Comparison of ENCODE assay signal across 20 cellular contexts in the genomic region with DNA sequence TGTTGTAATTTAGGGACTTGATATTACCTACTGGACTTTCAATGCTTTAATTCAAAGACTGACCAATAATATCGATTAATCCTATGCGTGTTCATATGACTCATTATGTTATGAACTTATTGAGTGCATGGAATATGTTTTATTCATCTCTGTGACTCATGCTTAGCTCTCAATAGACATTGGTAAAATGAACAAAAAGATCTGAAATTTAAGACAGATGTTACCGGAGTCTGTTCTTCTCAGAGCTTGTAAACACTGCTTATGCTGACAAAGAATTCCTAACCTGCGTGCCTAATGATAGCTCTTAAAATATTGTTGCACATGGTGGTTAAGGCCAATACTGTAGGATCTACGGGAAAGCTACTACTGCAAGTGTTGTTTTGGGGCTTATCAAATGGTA.
DNase-seq lines count a peak whose midpoint lies in the region; ATAC-seq and TF ChIP-seq lines count a peak whose summit lies in the region.
"Had no signal": no experiment of that assay in that cellular context is flagged by ENCODE, and none has a peak within 500 bp of the region (broad histone marks: within the 10 kb centered on the region; RNA-seq: fewer than 3 reads in every experiment).

No MANE protein-coding gene starts in this region.

- DNase-seq in AG09309 (ENCODE audit: low read depth) (peak; percentile 57), HCEC 1CT (peak; percentile 45), adipocyte (ENCODE audit: low read depth) (peak; percentile 42), fibroblast of mammary gland (ENCODE audit: low read depth) (peak; percentile 60), left ventricle myocardium inferior (no peak), NCI-H2029 (lab: John Stamatoyannopoulos, UW) (no peak)
- DNase-seq: AML-193, GF-D8, KG1, NCI-H1436, NCI-H2029 treated with DMSO at 0.1 percent for 48 hours, NCI-H2171 treated with DMSO at 0.1 percent for 48 hours, NCI-H446, NCI-H69, SIG-M5, T-helper 1 cell had no signal

- H3K9me3 ChIP-seq in adipocyte (ENCODE audit: control insufficient read depth, low read length) (no peaks in the 10 kb centered on the region), left ventricle myocardium inferior (replicated peaks) (no peaks in the 10 kb centered on the region)

- H3K36me3 ChIP-seq in adipocyte (ENCODE audit: control insufficient read depth, insufficient read depth, low read length, severe bottlenecking) (no peaks in the 10 kb centered on the region), left ventricle myocardium inferior (no peaks in the 10 kb centered on the region)

- H3K4me1 ChIP-seq in adipocyte (ENCODE audit: control insufficient read depth, insufficient read depth, low read length) (peaks cover 3% of the 10 kb centered on the region), left ventricle myocardium inferior (no peaks in the 10 kb centered on the region)

- H3K4me3 ChIP-seq in AG09309 (ENCODE audit: control insufficient read depth, low read depth, low read length) = no peak overlapping the region
- no peak overlapping the region for H3K4me3 ChIP-seq in adipocyte (ENCODE audit: low read length)
- H3K4me3 ChIP-seq in fibroblast of mammary gland (ENCODE audit: control insufficient read depth, low read depth, low read length) = no peak overlapping the region
- H3K4me3 ChIP-seq in left ventricle myocardium inferior = no peak overlapping the region
- H3K4me3 ChIP-seq: GM23338 had no signal

- no peaks in the 10 kb centered on the region for H3K27me3 ChIP-seq in adipocyte (replicated peaks; ENCODE audit: control insufficient read depth, insufficient read depth, low read length)
- peaks cover 27% of the 10 kb centered on the region for H3K27me3 ChIP-seq in left ventricle myocardium inferior (ENCODE audit: low read depth)

- no peak overlapping the region for H3K9ac ChIP-seq in adipocyte (ENCODE audit: low read length)

- intact Hi-C loops in left ventricle myocardium inferior (cut with micrococcal nuclease) = no loop called here

- TF ChIP-seq CTCF in AG09309 (IDR thresholded peaks at IDR 0.05; ENCODE audit: control insufficient read depth, insufficient read depth, low read depth, low read length, missing control alignments) = no peak
- TF ChIP-seq CTCF in fibroblast of mammary gland (conservative IDR thresholded peaks at IDR 0.05; ENCODE audit: control insufficient read depth, insufficient read depth, low read depth, low read length) = no peak
- TF ChIP-seq CTCF in left ventricle myocardium inferior (IDR thresholded peaks at IDR 0.05; ENCODE audit: borderline replicate concordance) = no peak

- no peak overlapping the region for H3K27ac ChIP-seq in left ventricle myocardium inferior (replicated peaks)

- ATAC-seq in HG03469 (IDR thresholded peaks at IDR 0.05; ENCODE audit: unreplicated experiment) (no peak), HG03139 (IDR thresholded peaks at IDR 0.05; ENCODE audit: unreplicated experiment) (no peak)
- ATAC-seq: GM23338, HCT116 had no signal

Comparison
In these comparisons a context has a peak if more than half of its experiments do, and no peak if none do; other contexts are left out.
1. DNase-seq: peak in AG09309 (single experiment), HCEC 1CT (single experiment), adipocyte (single experiment) and fibroblast of mammary gland (single experiment); none in left ventricle myocardium inferior (single experiment) and NCI-H2029 (single experiment).